1 cellular context compared by ENCODE assay signal in genomic region chr11:64304316-64305072, GRCh38.
A peak's percentile ranks its signal among the peaks of the same experiment; 100 is the strongest.
TF ChIP-seq lines count a peak whose summit lies in the region.

No MANE protein-coding gene starts in this region.

TF ChIP-seq in HepG2, 621 proteins besides CTCF, POLR2A, EP300 and RAD21 (continued from another document and continues in another):
- no peak for TF ChIP-seq TRAFD1 (CRISPR knock-in tag; IDR thresholded peaks at IDR 0.05; ENCODE audit: borderline replicate concordance)
- TF ChIP-seq ZBTB40 (IDR thresholded peaks at IDR 0.05): no peak
- TF ChIP-seq ZBTB40 (CRISPR knock-in tag; IDR thresholded peaks at IDR 0.05): no peak
- no peak for TF ChIP-seq PAWR (CRISPR knock-in tag; IDR thresholded peaks at IDR 0.05; ENCODE audit: borderline replicate concordance)
- TF ChIP-seq HNRNPH1 (optimal IDR thresholded peaks at IDR 0.05; ENCODE audit: low read depth, low read length): no peak
- TF ChIP-seq ZNF691 (CRISPR knock-in tag; IDR thresholded peaks at IDR 0.05; ENCODE audit: borderline replicate concordance, low read depth): no peak
- TF ChIP-seq DNMT3B (CRISPR knock-in tag; conservative IDR thresholded peaks at IDR 0.05): no peak
- no peak for TF ChIP-seq FOXO4 (CRISPR knock-in tag; conservative IDR thresholded peaks at IDR 0.05)
- no peak for TF ChIP-seq IRF1 (CRISPR knock-in tag; IDR thresholded peaks at IDR 0.05; ENCODE audit: low read depth)
- no peak for TF ChIP-seq ZNF576 (CRISPR knock-in tag; IDR thresholded peaks at IDR 0.05)
- no peak for TF ChIP-seq ZBTB2 (CRISPR knock-in tag; IDR thresholded peaks at IDR 0.05; ENCODE audit: low read depth)
- TF ChIP-seq TEAD3 (CRISPR knock-in tag; optimal IDR thresholded peaks at IDR 0.05; ENCODE audit: borderline replicate concordance): no peak
- no peak for TF ChIP-seq MTA3 (CRISPR knock-in tag; IDR thresholded peaks at IDR 0.05)
- 0 out of 2 replicates have a peak, but pooled peaks have one; percentile 58 for TF ChIP-seq ZNF749 (CRISPR knock-in tag; IDR thresholded peaks at IDR 0.05; ENCODE audit: borderline replicate concordance)
- peak; percentile 36; the same call in 1 of the 2 replicates for TF ChIP-seq NR2C2 (CRISPR knock-in tag; IDR thresholded peaks at IDR 0.05; ENCODE audit: borderline replicate concordance)
- TF ChIP-seq ZNF260 (CRISPR knock-in tag; IDR thresholded peaks at IDR 0.05; ENCODE audit: borderline replicate concordance, low read depth): no peak
- TF ChIP-seq ZNF337 (CRISPR knock-in tag; IDR thresholded peaks at IDR 0.05; ENCODE audit: borderline replicate concordance, low read depth): 0 out of 2 replicates have a peak, but pooled peaks have one; percentile 34
- no peak for TF ChIP-seq ZNF235 (CRISPR knock-in tag; IDR thresholded peaks at IDR 0.05; ENCODE audit: borderline replicate concordance)
- TF ChIP-seq ZNF841 (CRISPR knock-in tag; IDR thresholded peaks at IDR 0.05; ENCODE audit: borderline replicate concordance): no peak
- no peak for TF ChIP-seq HOXD1 (CRISPR knock-in tag; IDR thresholded peaks at IDR 0.05)
- TF ChIP-seq ASH2L (IDR thresholded peaks at IDR 0.05; ENCODE audit: insufficient read length, low read depth, low read length): peak; percentile 63
- TF ChIP-seq SNAI1 (CRISPR knock-in tag; IDR thresholded peaks at IDR 0.05; ENCODE audit: borderline replicate concordance): no peak
- TF ChIP-seq ZNF577 (CRISPR knock-in tag; IDR thresholded peaks at IDR 0.05; ENCODE audit: borderline replicate concordance, low read depth): no peak
- no peak for TF ChIP-seq PRPF4 (IDR thresholded peaks at IDR 0.05; ENCODE audit: low read depth, low read length, poor library complexity, severe bottlenecking)
- no peak for TF ChIP-seq SRF (IDR thresholded peaks at IDR 0.05; ENCODE audit: low read depth, low read length)
- TF ChIP-seq ZNF256 (CRISPR knock-in tag; conservative IDR thresholded peaks at IDR 0.05): 0 out of 2 replicates have a peak, but pooled peaks have one; percentile 37
- TF ChIP-seq STAT5B (CRISPR knock-in tag; IDR thresholded peaks at IDR 0.05): no peak
- no peak for TF ChIP-seq PITX1 (CRISPR knock-in tag; IDR thresholded peaks at IDR 0.05)
- TF ChIP-seq ZNF550 (CRISPR knock-in tag; IDR thresholded peaks at IDR 0.05; ENCODE audit: borderline replicate concordance): no peak
- TF ChIP-seq HNRNPUL1 (IDR thresholded peaks at IDR 0.05; ENCODE audit: low read depth, low read length): no peak
- no peak for TF ChIP-seq ZNF383 (CRISPR knock-in tag; IDR thresholded peaks at IDR 0.05; ENCODE audit: borderline replicate concordance)
- TF ChIP-seq, protein P1, sequence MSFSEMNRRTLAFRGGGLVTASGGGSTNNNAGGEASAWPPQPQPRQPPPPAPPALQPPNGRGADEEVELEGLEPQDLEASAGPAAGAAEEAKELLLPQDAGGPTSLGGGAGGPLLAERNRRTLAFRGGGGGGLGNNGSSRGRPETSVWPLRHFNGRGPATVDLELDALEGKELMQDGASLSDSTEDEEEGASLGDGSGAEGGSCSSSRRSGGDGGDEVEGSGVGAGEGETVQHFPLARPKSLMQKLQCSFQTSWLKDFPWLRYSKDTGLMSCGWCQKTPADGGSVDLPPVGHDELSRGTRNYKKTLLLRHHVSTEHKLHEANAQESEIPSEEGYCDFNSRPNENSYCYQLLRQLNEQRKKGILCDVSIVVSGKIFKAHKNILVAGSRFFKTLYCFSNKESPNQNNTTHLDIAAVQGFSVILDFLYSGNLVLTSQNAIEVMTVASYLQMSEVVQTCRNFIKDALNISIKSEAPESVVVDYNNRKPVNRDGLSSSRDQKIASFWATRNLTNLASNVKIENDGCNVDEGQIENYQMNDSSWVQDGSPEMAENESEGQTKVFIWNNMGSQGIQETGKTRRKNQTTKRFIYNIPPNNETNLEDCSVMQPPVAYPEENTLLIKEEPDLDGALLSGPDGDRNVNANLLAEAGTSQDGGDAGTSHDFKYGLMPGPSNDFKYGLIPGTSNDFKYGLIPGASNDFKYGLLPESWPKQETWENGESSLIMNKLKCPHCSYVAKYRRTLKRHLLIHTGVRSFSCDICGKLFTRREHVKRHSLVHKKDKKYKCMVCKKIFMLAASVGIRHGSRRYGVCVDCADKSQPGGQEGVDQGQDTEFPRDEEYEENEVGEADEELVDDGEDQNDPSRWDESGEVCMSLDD (CRISPR knock-in tag; IDR thresholded peaks at IDR 0.05; ENCODE audit: borderline replicate concordance): no peak
- no peak for TF ChIP-seq ZFP41 (CRISPR knock-in tag; IDR thresholded peaks at IDR 0.05; ENCODE audit: borderline replicate concordance)
- TF ChIP-seq DR1 (CRISPR knock-in tag; IDR thresholded peaks at IDR 0.05): no peak
- no peak for TF ChIP-seq ZIK1 (CRISPR knock-in tag; IDR thresholded peaks at IDR 0.05; ENCODE audit: borderline replicate concordance, low read depth)
- TF ChIP-seq KMT2B (CRISPR knock-in tag; IDR thresholded peaks at IDR 0.05): peak; percentile 37; the same call in 1 of the 2 replicates
- TF ChIP-seq ZBTB14 (CRISPR knock-in tag; IDR thresholded peaks at IDR 0.05): peak; percentile 49; the same call in 1 of the 2 replicates
- no peak for TF ChIP-seq ZNF530 (CRISPR knock-in tag; IDR thresholded peaks at IDR 0.05; ENCODE audit: low read depth)
- no peak for TF ChIP-seq CBX2 (IDR thresholded peaks at IDR 0.05; ENCODE audit: low read depth, low read length)
- no peak for TF ChIP-seq CBX2 (CRISPR knock-in tag; IDR thresholded peaks at IDR 0.05; ENCODE audit: low read depth)
- no peak for TF ChIP-seq ATRX (CRISPR knock-in tag; IDR thresholded peaks at IDR 0.05; ENCODE audit: borderline replicate concordance)
